ENCODE assay signal across 1 cellular context in the genomic region with DNA sequence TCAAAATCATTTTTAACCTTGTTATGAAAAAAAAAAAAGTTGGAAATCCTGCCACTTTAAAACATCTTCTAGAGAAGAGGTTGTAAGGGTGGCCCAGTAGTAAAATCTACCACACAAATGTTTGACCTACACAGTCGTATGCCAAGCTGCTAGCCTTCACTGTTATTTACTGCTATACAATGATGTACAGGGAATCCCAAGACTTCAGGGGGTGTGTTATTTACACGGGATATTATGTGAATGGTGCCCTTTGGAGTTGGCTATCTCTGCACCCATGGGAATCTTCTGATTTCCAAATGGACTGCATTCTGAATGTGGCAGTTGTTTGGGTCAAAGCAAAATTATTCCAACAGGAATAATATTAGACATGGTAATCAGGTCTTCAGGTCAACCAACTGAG.
TF ChIP-seq lines count a peak whose summit lies in the region.

No MANE protein-coding gene starts in this region.

TF ChIP-seq in WTC11, 78 proteins besides CTCF, POLR2A, EP300 and RAD21 (continued from another document):
- TF ChIP-seq TP53 (CRISPR knock-in tag; IDR thresholded peaks at IDR 0.05) (no peak), RELA (CRISPR knock-in tag; IDR thresholded peaks at IDR 0.05; ENCODE audit: borderline replicate concordance) (no peak), MYBL2 (CRISPR knock-in tag; IDR thresholded peaks at IDR 0.05) (no peak)
